Comparison of ENCODE assay signal across 22 cellular contexts in genomic region chr2:72985891-72986683, GRCh38.
DNase-seq lines count a peak whose midpoint lies in the region; ATAC-seq and TF ChIP-seq lines count a peak whose summit lies in the region.
"Had no signal": no experiment of that assay in that cellular context is flagged by ENCODE, and none has a peak within 500 bp of the region (broad histone marks: within the 10 kb centered on the region; RNA-seq: fewer than 3 reads in every experiment).

No MANE protein-coding gene starts in this region.

- TF ChIP-seq CTCF in body of pancreas (IDR thresholded peaks at IDR 0.05) (no peak), gastrocnemius medialis (IDR thresholded peaks at IDR 0.05 in 4 of 5, conservative IDR thresholded peaks at IDR 0.05 in 1 of 5) (no peak), A673 (conservative IDR thresholded peaks at IDR 0.05; ENCODE audit: low read depth, low read length) (no peak)

- CTCF ChIA-PET in A673 (lab: Charles Lee): no interaction called here

- BruUV-seq in A673 (replicated peaks; lab: Mats Ljungman, UMichigan): no TSS peak

- POLR2A ChIA-PET in A673 (lab: Charles Lee; ENCODE audit: low non-redundant PET): no interaction called here

- WGBS in body of pancreas, 2 donors: 46 to 82% methylated on average over 3 to 12 of the region's 12 CpGs

- H3K36me3 ChIP-seq in body of pancreas (replicated peaks in 1 of 2; ENCODE audit: insufficient read depth in 1 of 2, low read depth in 2 of 2): no peaks in the 10 kb centered on the region
- H3K36me3 ChIP-seq in gastrocnemius medialis: no peaks in the 10 kb centered on the region
- no peaks in the 10 kb centered on the region for H3K36me3 ChIP-seq in A673 (ENCODE audit: insufficient read depth, low read length, poor library complexity, severe bottlenecking)
- H3K36me3 ChIP-seq: BLaER1 treated with 17β-estradiol and CSF1 and Interleukin-3, amounts not matched to agents 10 nM and 100 nM had no signal

- intact Hi-C loops in body of pancreas (cut with DNase I): no loop called here
- intact Hi-C loops in gastrocnemius medialis (cut with DNase I; ENCODE audit: low total_unique reads): no loop called here
- intact Hi-C loops in A673 (cut with micrococcal nuclease; ENCODE audit: unreplicated experiment): no loop called here

- H3K4me1 ChIP-seq in body of pancreas (peaks cover 31% of the 10 kb centered on the region), gastrocnemius medialis (peaks cover 45% of the 10 kb centered on the region in 2 donors), A673 (ENCODE audit: insufficient read depth, low read length, poor library complexity, severe bottlenecking) (peaks cover 5% of the 10 kb centered on the region)

- no peak overlapping the region for H3K27ac ChIP-seq in body of pancreas
- H3K27ac ChIP-seq in gastrocnemius medialis: peak overlapping the region in 3 of 4 donors; percentile 72 to 79 (median 75)
- H3K27ac ChIP-seq in A673 (ENCODE audit: low read depth, low read length, poor library complexity, severe bottlenecking): no peak overlapping the region
- H3K27ac ChIP-seq: BLaER1 treated with 17β-estradiol and CSF1 and Interleukin-3, amounts not matched to agents 10 nM and 100 nM; KMS-11; RWPE1; tibial nerve; VCaP had no signal

- H3K4me3 ChIP-seq in body of pancreas (no peak overlapping the region), gastrocnemius medialis (no peak overlapping the region), A673 (ENCODE audit: low read depth, low read length, poor library complexity, severe bottlenecking) (no peak overlapping the region)
- H3K4me3 ChIP-seq: BLaER1 treated with 17β-estradiol and CSF1 and Interleukin-3, amounts not matched to agents 10 nM and 100 nM; tibial nerve had no signal

- H3K27me3 ChIP-seq in body of pancreas (no peaks in the 10 kb centered on the region), gastrocnemius medialis (no peaks in the 10 kb centered on the region), A673 (replicated peaks; ENCODE audit: insufficient read depth, low read depth, low read length, poor library complexity) (no peaks in the 10 kb centered on the region)
- H3K27me3 ChIP-seq: BLaER1 treated with 17β-estradiol and CSF1 and Interleukin-3, amounts not matched to agents 10 nM and 100 nM; tibial nerve had no signal

- no peak for TF ChIP-seq POLR2A in body of pancreas (IDR thresholded peaks at IDR 0.05)
- no peak for TF ChIP-seq POLR2A in gastrocnemius medialis (IDR thresholded peaks at IDR 0.05)

- ATAC-seq in body of pancreas: peak; percentile 46
- peak; percentile 47 for ATAC-seq in left lobe of liver
- ATAC-seq in gastrocnemius medialis: no peak
- ATAC-seq in GM21576 (IDR thresholded peaks at IDR 0.05; ENCODE audit: unreplicated experiment): no peak
- ATAC-seq in HG02759 (IDR thresholded peaks at IDR 0.05; ENCODE audit: unreplicated experiment): no peak
- ATAC-seq: HCT116 had no signal

- in situ Hi-C loops in gastrocnemius medialis (cut with MboI; ENCODE audit: low sequenced_read_pairs in 4 of 4): loop anchor here in 1 of 4 donors (25.0 kb wide), 1 partner anchor 176 kb away; no protein-coding TSS in a partner anchor

- H3K9me3 ChIP-seq in body of pancreas (no peaks in the 10 kb centered on the region), gastrocnemius medialis (no peaks in the 10 kb centered on the region), A673 (ENCODE audit: low read depth, low read length, poor library complexity, severe bottlenecking) (no peaks in the 10 kb centered on the region)
- H3K9me3 ChIP-seq: BLaER1 treated with 17β-estradiol and CSF1 and Interleukin-3, amounts not matched to agents 10 nM and 100 nM; tibial nerve had no signal

- DNase-seq in NCI-H146 treated with DMSO at 0.1 percent for 48 hours (lab: John Stamatoyannopoulos, UW; ENCODE audit: unreplicated experiment): peak; percentile 50
- DNase-seq in body of pancreas: peak; percentile 24 to 36 (median 31)
- DNase-seq in left lobe of liver (ENCODE audit: low spot score): peak; percentile 75
- no peak for DNase-seq in gastrocnemius medialis
- DNase-seq in A673 (ENCODE audit: low spot score): no peak
- DNase-seq: activated CD4-positive, alpha-beta T cell treated with anti-CD3 and anti-CD28 coated beads for 48 hours; activated gamma-delta T cell; activated T-cell treated with anti-CD3 and anti-CD28 coated beads, Interleukin-2, amount 50 U/mL, for 24 hours; COR-L47; DMS79; NCI-H1417 treated with DMSO at 0.1 percent for 48 hours; NCI-H774; stimulated activated CD8-positive, alpha-beta memory T cell treated with anti-CD3 and anti-CD28 coated beads, Interleukin-4, amount 100 ng/mL, for 48 hours; T-helper 9 cell had no signal

Comparison
In these comparisons a context has a peak if more than half of its experiments do, and no peak if none do; other contexts are left out.
1. DNase-seq: peak in NCI-H146 treated with DMSO at 0.1 percent for 48 hours (single experiment), body of pancreas (4 of 4) and left lobe of liver (single experiment); none in gastrocnemius medialis (0 of 2) and A673 (single experiment).
2. ATAC-seq: peak in body of pancreas (single experiment) and left lobe of liver (single experiment); none in gastrocnemius medialis (0 of 2), GM21576 (single experiment) and HG02759 (single experiment).
3. H3K27ac ChIP-seq: peak in gastrocnemius medialis (3 of 4); none in body of pancreas (0 of 4) and A673 (single experiment).